ENCODE assay signal across 1 cellular context in the genomic region with DNA sequence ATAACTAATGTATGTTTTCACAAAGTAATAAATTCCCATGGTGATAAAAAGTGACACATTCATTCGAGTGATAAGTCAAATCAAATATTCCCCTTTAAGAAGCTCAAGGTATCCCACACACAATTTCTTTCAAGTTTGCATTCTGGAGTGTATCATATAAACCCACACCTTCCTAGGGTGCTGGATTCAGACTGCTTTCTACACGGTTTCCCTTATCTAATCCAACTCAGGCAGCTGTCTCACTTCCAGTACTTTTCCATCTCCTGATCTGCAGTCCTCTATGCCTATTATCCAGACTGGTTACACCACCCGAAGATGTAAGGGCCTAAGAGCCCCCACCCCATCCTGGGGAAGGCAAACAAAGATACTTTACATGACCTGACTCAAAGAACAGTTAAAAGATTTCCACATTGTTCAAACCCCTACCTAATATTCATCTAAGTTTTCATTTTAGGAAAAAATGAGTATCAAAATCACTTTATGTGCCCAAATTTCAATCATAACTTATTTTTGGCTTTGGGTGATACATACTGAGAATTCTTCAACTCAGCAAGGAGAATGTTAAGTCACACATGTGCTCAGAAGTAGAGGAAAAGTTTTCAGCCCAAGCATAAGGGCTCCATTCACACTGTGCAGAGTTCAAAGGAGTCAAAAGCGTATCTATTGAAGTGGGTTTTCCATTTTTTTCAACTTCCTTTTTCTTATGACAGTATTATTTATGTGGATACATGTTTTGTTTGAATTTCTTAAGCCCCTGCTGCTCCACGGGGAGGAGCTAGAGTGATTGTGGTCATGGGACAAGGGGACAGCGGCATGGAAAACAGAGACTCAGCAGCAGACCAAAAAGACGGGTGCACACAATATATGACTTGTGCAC.
TF ChIP-seq lines count a peak whose summit lies in the region.

No MANE protein-coding gene starts in this region.

TF ChIP-seq in HepG2, 621 proteins besides CTCF, POLR2A, EP300 and RAD21 (continued from another document and continues in another):
- TF ChIP-seq, protein P1, sequence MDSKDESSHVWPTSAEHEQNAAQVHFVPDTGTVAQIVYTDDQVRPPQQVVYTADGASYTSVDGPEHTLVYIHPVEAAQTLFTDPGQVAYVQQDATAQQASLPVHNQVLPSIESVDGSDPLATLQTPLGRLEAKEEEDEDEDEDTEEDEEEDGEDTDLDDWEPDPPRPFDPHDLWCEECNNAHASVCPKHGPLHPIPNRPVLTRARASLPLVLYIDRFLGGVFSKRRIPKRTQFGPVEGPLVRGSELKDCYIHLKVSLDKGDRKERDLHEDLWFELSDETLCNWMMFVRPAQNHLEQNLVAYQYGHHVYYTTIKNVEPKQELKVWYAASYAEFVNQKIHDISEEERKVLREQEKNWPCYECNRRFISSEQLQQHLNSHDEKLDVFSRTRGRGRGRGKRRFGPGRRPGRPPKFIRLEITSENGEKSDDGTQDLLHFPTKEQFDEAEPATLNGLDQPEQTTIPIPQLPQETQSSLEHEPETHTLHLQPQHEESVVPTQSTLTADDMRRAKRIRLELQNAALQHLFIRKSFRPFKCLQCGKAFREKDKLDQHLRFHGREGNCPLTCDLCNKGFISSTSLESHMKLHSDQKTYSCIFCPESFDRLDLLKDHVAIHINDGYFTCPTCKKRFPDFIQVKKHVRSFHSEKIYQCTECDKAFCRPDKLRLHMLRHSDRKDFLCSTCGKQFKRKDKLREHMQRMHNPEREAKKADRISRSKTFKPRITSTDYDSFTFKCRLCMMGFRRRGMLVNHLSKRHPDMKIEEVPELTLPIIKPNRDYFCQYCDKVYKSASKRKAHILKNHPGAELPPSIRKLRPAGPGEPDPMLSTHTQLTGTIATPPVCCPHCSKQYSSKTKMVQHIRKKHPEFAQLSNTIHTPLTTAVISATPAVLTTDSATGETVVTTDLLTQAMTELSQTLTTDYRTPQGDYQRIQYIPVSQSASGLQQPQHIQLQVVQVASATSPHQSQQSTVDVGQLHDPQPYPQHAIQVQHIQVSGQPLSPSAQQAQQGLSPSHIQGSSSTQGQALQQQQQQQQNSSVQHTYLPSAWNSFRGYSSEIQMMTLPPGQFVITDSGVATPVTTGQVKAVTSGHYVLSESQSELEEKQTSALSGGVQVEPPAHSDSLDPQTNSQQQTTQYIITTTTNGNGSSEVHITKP (CRISPR knock-in tag; IDR thresholded peaks at IDR 0.05; ENCODE audit: low read depth), result no peak
- TF ChIP-seq RBFOX2 (IDR thresholded peaks at IDR 0.05; ENCODE audit: low read depth, low read length), result 0 out of 2 replicates have a peak, but pooled peaks have one; percentile 25
- no peak for TF ChIP-seq ZNF383 (CRISPR knock-in tag; IDR thresholded peaks at IDR 0.05; ENCODE audit: borderline replicate concordance)
- TF ChIP-seq, protein P2, sequence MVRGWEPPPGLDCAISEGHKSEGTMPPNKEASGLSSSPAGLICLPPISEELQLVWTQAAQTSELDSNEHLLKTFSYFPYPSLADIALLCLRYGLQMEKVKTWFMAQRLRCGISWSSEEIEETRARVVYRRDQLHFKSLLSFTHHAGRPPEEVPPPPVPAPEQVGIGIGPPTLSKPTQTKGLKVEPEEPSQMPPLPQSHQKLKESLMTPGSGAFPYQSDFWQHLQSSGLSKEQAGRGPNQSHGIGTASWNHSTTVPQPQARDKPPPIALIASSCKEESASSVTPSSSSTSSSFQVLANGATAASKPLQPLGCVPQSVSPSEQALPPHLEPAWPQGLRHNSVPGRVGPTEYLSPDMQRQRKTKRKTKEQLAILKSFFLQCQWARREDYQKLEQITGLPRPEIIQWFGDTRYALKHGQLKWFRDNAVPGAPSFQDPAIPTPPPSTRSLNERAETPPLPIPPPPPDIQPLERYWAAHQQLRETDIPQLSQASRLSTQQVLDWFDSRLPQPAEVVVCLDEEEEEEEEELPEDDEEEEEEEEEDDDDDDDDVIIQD (CRISPR knock-in tag; IDR thresholded peaks at IDR 0.05; ENCODE audit: low read depth), result no peak
- peak; percentile 24 for TF ChIP-seq TEAD3 (CRISPR knock-in tag; optimal IDR thresholded peaks at IDR 0.05; ENCODE audit: borderline replicate concordance)
- TF ChIP-seq GABPB1 (CRISPR knock-in tag; IDR thresholded peaks at IDR 0.05), result 0 out of 2 replicates have a peak, but pooled peaks have one; percentile 4
- TF ChIP-seq MYNN (CRISPR knock-in tag; IDR thresholded peaks at IDR 0.05; ENCODE audit: low read depth), result no peak
- TF ChIP-seq, protein P3, sequence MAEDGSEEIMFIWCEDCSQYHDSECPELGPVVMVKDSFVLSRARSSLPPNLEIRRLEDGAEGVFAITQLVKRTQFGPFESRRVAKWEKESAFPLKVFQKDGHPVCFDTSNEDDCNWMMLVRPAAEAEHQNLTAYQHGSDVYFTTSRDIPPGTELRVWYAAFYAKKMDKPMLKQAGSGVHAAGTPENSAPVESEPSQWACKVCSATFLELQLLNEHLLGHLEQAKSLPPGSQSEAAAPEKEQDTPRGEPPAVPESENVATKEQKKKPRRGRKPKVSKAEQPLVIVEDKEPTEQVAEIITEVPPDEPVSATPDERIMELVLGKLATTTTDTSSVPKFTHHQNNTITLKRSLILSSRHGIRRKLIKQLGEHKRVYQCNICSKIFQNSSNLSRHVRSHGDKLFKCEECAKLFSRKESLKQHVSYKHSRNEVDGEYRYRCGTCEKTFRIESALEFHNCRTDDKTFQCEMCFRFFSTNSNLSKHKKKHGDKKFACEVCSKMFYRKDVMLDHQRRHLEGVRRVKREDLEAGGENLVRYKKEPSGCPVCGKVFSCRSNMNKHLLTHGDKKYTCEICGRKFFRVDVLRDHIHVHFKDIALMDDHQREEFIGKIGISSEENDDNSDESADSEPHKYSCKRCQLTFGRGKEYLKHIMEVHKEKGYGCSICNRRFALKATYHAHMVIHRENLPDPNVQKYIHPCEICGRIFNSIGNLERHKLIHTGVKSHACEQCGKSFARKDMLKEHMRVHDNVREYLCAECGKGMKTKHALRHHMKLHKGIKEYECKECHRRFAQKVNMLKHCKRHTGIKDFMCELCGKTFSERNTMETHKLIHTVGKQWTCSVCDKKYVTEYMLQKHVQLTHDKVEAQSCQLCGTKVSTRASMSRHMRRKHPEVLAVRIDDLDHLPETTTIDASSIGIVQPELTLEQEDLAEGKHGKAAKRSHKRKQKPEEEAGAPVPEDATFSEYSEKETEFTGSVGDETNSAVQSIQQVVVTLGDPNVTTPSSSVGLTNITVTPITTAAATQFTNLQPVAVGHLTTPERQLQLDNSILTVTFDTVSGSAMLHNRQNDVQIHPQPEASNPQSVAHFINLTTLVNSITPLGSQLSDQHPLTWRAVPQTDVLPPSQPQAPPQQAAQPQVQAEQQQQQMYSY (CRISPR knock-in tag; IDR thresholded peaks at IDR 0.05), result no peak
- peak; percentile 50; the same call in 1 of the 2 replicates for TF ChIP-seq DMAP1 (CRISPR knock-in tag; IDR thresholded peaks at IDR 0.05)
- TF ChIP-seq, protein P4, sequence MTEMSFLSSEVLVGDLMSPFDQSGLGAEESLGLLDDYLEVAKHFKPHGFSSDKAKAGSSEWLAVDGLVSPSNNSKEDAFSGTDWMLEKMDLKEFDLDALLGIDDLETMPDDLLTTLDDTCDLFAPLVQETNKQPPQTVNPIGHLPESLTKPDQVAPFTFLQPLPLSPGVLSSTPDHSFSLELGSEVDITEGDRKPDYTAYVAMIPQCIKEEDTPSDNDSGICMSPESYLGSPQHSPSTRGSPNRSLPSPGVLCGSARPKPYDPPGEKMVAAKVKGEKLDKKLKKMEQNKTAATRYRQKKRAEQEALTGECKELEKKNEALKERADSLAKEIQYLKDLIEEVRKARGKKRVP (CRISPR knock-in tag; IDR thresholded peaks at IDR 0.05), result no peak
- TF ChIP-seq, protein P5, sequence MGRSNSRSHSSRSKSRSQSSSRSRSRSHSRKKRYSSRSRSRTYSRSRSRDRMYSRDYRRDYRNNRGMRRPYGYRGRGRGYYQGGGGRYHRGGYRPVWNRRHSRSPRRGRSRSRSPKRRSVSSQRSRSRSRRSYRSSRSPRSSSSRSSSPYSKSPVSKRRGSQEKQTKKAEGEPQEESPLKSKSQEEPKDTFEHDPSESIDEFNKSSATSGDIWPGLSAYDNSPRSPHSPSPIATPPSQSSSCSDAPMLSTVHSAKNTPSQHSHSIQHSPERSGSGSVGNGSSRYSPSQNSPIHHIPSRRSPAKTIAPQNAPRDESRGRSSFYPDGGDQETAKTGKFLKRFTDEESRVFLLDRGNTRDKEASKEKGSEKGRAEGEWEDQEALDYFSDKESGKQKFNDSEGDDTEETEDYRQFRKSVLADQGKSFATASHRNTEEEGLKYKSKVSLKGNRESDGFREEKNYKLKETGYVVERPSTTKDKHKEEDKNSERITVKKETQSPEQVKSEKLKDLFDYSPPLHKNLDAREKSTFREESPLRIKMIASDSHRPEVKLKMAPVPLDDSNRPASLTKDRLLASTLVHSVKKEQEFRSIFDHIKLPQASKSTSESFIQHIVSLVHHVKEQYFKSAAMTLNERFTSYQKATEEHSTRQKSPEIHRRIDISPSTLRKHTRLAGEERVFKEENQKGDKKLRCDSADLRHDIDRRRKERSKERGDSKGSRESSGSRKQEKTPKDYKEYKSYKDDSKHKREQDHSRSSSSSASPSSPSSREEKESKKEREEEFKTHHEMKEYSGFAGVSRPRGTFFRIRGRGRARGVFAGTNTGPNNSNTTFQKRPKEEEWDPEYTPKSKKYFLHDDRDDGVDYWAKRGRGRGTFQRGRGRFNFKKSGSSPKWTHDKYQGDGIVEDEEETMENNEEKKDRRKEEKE (IDR thresholded peaks at IDR 0.05), result no peak
- TF ChIP-seq ZNF430 (CRISPR knock-in tag; IDR thresholded peaks at IDR 0.05), result no peak
- no peak for TF ChIP-seq ZNF234 (CRISPR knock-in tag; conservative IDR thresholded peaks at IDR 0.05)
- TF ChIP-seq EHMT2 (IDR thresholded peaks at IDR 0.05; ENCODE audit: borderline replicate concordance, low read depth, low read length), result 0 out of 2 replicates have a peak, but pooled peaks have one; percentile 27
- TF ChIP-seq CEBPG (CRISPR knock-in tag; IDR thresholded peaks at IDR 0.05), result peak; percentile 22; the same call in 1 of the 2 replicates
- TF ChIP-seq KLF6 (CRISPR knock-in tag; IDR thresholded peaks at IDR 0.05), result no peak
- no peak; the same call in 1 of the 2 replicates for TF ChIP-seq SALL1 (CRISPR knock-in tag; IDR thresholded peaks at IDR 0.05)
- no peak for TF ChIP-seq ZNF564 (CRISPR knock-in tag; IDR thresholded peaks at IDR 0.05)
- no peak for TF ChIP-seq ZNF672 (CRISPR knock-in tag; IDR thresholded peaks at IDR 0.05)
- TF ChIP-seq, protein P6, sequence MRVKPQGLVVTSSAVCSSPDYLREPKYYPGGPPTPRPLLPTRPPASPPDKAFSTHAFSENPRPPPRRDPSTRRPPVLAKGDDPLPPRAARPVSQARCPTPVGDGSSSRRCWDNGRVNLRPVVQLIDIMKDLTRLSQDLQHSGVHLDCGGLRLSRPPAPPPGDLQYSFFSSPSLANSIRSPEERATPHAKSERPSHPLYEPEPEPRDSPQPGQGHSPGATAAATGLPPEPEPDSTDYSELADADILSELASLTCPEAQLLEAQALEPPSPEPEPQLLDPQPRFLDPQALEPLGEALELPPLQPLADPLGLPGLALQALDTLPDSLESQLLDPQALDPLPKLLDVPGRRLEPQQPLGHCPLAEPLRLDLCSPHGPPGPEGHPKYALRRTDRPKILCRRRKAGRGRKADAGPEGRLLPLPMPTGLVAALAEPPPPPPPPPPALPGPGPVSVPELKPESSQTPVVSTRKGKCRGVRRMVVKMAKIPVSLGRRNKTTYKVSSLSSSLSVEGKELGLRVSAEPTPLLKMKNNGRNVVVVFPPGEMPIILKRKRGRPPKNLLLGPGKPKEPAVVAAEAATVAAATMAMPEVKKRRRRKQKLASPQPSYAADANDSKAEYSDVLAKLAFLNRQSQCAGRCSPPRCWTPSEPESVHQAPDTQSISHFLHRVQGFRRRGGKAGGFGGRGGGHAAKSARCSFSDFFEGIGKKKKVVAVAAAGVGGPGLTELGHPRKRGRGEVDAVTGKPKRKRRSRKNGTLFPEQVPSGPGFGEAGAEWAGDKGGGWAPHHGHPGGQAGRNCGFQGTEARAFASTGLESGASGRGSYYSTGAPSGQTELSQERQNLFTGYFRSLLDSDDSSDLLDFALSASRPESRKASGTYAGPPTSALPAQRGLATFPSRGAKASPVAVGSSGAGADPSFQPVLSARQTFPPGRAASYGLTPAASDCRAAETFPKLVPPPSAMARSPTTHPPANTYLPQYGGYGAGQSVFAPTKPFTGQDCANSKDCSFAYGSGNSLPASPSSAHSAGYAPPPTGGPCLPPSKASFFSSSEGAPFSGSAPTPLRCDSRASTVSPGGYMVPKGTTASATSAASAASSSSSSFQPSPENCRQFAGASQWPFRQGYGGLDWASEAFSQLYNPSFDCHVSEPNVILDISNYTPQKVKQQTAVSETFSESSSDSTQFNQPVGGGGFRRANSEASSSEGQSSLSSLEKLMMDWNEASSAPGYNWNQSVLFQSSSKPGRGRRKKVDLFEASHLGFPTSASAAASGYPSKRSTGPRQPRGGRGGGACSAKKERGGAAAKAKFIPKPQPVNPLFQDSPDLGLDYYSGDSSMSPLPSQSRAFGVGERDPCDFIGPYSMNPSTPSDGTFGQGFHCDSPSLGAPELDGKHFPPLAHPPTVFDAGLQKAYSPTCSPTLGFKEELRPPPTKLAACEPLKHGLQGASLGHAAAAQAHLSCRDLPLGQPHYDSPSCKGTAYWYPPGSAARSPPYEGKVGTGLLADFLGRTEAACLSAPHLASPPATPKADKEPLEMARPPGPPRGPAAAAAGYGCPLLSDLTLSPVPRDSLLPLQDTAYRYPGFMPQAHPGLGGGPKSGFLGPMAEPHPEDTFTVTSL (CRISPR knock-in tag; IDR thresholded peaks at IDR 0.05; ENCODE audit: borderline replicate concordance), result 0 out of 2 replicates have a peak, but pooled peaks have one; percentile 8
- peak; percentile 68 for TF ChIP-seq RBM22 (optimal IDR thresholded peaks at IDR 0.05; ENCODE audit: low read length)
- TF ChIP-seq ZNF138 (CRISPR knock-in tag; IDR thresholded peaks at IDR 0.05; ENCODE audit: low read depth), result no peak
- peak; percentile 46; the same call in 1 of the 2 replicates for TF ChIP-seq ATF1 (CRISPR knock-in tag; IDR thresholded peaks at IDR 0.05)
- peak; percentile 2; the same call in 1 of the 2 replicates for TF ChIP-seq IRF2 (CRISPR knock-in tag; IDR thresholded peaks at IDR 0.05)
- TF ChIP-seq, protein P7, sequence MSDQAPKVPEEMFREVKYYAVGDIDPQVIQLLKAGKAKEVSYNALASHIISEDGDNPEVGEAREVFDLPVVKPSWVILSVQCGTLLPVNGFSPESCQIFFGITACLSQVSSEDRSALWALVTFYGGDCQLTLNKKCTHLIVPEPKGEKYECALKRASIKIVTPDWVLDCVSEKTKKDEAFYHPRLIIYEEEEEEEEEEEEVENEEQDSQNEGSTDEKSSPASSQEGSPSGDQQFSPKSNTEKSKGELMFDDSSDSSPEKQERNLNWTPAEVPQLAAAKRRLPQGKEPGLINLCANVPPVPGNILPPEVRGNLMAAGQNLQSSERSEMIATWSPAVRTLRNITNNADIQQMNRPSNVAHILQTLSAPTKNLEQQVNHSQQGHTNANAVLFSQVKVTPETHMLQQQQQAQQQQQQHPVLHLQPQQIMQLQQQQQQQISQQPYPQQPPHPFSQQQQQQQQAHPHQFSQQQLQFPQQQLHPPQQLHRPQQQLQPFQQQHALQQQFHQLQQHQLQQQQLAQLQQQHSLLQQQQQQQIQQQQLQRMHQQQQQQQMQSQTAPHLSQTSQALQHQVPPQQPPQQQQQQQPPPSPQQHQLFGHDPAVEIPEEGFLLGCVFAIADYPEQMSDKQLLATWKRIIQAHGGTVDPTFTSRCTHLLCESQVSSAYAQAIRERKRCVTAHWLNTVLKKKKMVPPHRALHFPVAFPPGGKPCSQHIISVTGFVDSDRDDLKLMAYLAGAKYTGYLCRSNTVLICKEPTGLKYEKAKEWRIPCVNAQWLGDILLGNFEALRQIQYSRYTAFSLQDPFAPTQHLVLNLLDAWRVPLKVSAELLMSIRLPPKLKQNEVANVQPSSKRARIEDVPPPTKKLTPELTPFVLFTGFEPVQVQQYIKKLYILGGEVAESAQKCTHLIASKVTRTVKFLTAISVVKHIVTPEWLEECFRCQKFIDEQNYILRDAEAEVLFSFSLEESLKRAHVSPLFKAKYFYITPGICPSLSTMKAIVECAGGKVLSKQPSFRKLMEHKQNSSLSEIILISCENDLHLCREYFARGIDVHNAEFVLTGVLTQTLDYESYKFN (CRISPR knock-in tag; conservative IDR thresholded peaks at IDR 0.05), result peak; percentile 58
- TF ChIP-seq FOXO1 (CRISPR knock-in tag; IDR thresholded peaks at IDR 0.05), result no peak
